In the genomic region with DNA sequence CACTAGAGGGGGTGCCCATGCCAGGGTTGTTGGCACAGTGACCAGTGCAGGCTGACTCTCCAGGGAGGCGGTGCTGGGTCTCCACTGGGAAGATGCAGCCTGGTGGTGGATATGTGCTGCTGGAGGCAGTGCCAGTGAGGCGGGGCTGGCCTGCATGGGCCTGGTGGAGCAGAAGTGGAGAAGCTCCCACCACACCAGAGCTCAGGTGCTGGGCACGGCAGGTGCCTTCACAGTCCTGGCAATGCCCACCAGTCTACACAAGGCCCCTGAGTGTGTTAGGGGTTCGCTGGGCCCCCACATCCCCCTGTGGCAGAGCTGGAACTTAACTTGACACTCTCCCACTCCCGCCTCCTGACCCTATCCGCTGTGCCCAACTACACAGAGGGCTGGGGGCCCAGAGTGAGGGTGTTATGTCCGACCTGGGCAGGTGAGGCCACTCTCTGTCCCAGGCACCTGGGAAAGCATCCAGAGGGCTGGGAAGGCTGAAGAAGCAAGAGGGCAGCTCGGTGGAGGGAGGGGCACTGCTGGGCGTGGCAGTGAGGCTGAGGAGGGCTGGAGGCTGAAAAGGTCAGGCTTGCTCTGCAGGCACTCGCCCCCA, we compare ENCODE assay signal across 25 cellular contexts.
DNase-seq lines count a peak whose midpoint lies in the region; ATAC-seq and TF ChIP-seq lines count a peak whose summit lies in the region.
"Had no signal": no experiment of that assay in that cellular context is flagged by ENCODE, and none has a peak within 500 bp of the region (broad histone marks: within the 10 kb centered on the region; RNA-seq: fewer than 3 reads in every experiment).

No MANE protein-coding gene starts in this region.

- no peaks in the 10 kb centered on the region for H3K4me1 Mint-ChIP-seq in activated CD4-positive, alpha-beta memory T cell treated with anti-CD3 and anti-CD28 coated beads for 36 hours (ENCODE audit: low read depth)
- no peaks in the 10 kb centered on the region for H3K4me1 Mint-ChIP-seq in activated CD4-positive, alpha-beta memory T cell treated with anti-CD3 and anti-CD28 coated beads, Interleukin-2, amount 10 ng/mL, durations not matched to agents 7 days and 5 days
- no peaks in the 10 kb centered on the region for H3K4me1 Mint-ChIP-seq in activated T-helper 17 cell treated with anti-CD3 and anti-CD28 coated beads, Interleukin-2, amount 50 U/mL, for 72 hours
- H3K4me1 Mint-ChIP-seq: activated B cell treated with CpG ODN at 0.5 μM for 24 hours; CD8-positive, alpha-beta memory T cell; stimulated activated effector memory CD8-positive, alpha-beta T cell treated with anti-CD3 and anti-CD28 coated beads, Interleukin-12 subunit alpha, Interleukin-12 subunit beta, amount 100 ng/mL, for 72 hours had no signal

- 63% methylated on average over 1 of the region's 10 CpGs for WGBS in right lobe of liver (ENCODE audit: insufficient coverage, low coverage, low lambda C conversion rate, missing lambda C conversion rate)
- 64 to 78% (median 71%) methylated on average over 9 to 10 of the region's 10 CpGs for WGBS in spleen, 5 donors

- H3K4me1 ChIP-seq in right lobe of liver = no peaks in the 10 kb centered on the region
- no peaks in the 10 kb centered on the region for H3K4me1 ChIP-seq in spleen

- TF ChIP-seq POLR2A in right lobe of liver (IDR thresholded peaks at IDR 0.05) (no peak), spleen (IDR thresholded peaks at IDR 0.05) (no peak)

- peaks cover 6% of the 10 kb centered on the region for H3K27me3 Mint-ChIP-seq in activated CD4-positive, alpha-beta memory T cell treated with anti-CD3 and anti-CD28 coated beads for 36 hours
- H3K27me3 Mint-ChIP-seq in activated CD4-positive, alpha-beta memory T cell treated with anti-CD3 and anti-CD28 coated beads, Interleukin-2, amount 10 ng/mL, durations not matched to agents 7 days and 5 days = peaks cover 3% of the 10 kb centered on the region
- peaks cover 6% of the 10 kb centered on the region for H3K27me3 Mint-ChIP-seq in activated T-helper 17 cell treated with anti-CD3 and anti-CD28 coated beads, Interleukin-2, amount 50 U/mL, for 72 hours

- H3K27ac ChIP-seq in right lobe of liver (no peak overlapping the region), spleen (no peak overlapping the region)
- H3K27ac ChIP-seq: thoracic aorta had no signal

- H3K27me3 ChIP-seq in right lobe of liver (no peaks in the 10 kb centered on the region), spleen (replicated peaks in 1 of 7) (peaks cover 0 to 62% (median 0%) of the 10 kb centered on the region in 7 donors)

- CTCF ChIA-PET in activated CD4-positive, alpha-beta memory T cell treated with anti-CD3 and anti-CD28 coated beads for 36 hours (lab: Charles Lee) = no interaction called here
- CTCF ChIA-PET in activated CD4-positive, alpha-beta memory T cell treated with anti-CD3 and anti-CD28 coated beads, Interleukin-2, amount 10 ng/mL, durations not matched to agents 7 days and 5 days (lab: Charles Lee) = no interaction called here

- POLR2A ChIA-PET in activated CD4-positive, alpha-beta memory T cell treated with anti-CD3 and anti-CD28 coated beads for 36 hours (lab: Charles Lee) = no interaction called here
- POLR2A ChIA-PET in activated CD4-positive, alpha-beta memory T cell treated with anti-CD3 and anti-CD28 coated beads, Interleukin-2, amount 10 ng/mL, durations not matched to agents 7 days and 5 days (lab: Charles Lee) = no interaction called here

- H3K27ac Mint-ChIP-seq in activated CD4-positive, alpha-beta memory T cell treated with anti-CD3 and anti-CD28 coated beads for 36 hours = no peak overlapping the region
- H3K27ac Mint-ChIP-seq in activated CD4-positive, alpha-beta memory T cell treated with anti-CD3 and anti-CD28 coated beads, Interleukin-2, amount 10 ng/mL, durations not matched to agents 7 days and 5 days = no peak overlapping the region
- H3K27ac Mint-ChIP-seq in activated T-helper 17 cell treated with anti-CD3 and anti-CD28 coated beads, Interleukin-2, amount 50 U/mL, for 72 hours = no peak overlapping the region
- H3K27ac Mint-ChIP-seq: activated B cell treated with CpG ODN at 0.5 μM for 24 hours; CD8-positive, alpha-beta memory T cell; stimulated activated effector memory CD8-positive, alpha-beta T cell treated with anti-CD3 and anti-CD28 coated beads, Interleukin-12 subunit alpha, Interleukin-12 subunit beta, amount 100 ng/mL, for 72 hours; T-helper 2 cell treated with Interferon-gamma antibody and Interleukin-4, amounts not matched to agents 5 μg/mL and 100 μg/mL, for 36 hours had no signal

- H3K4me3 Mint-ChIP-seq in activated CD4-positive, alpha-beta memory T cell treated with anti-CD3 and anti-CD28 coated beads for 36 hours = no peak overlapping the region
- no peak overlapping the region for H3K4me3 Mint-ChIP-seq in activated CD4-positive, alpha-beta memory T cell treated with anti-CD3 and anti-CD28 coated beads, Interleukin-2, amount 10 ng/mL, durations not matched to agents 7 days and 5 days
- H3K4me3 Mint-ChIP-seq in activated T-helper 17 cell treated with anti-CD3 and anti-CD28 coated beads, Interleukin-2, amount 50 U/mL, for 72 hours = no peak overlapping the region
- H3K4me3 Mint-ChIP-seq: activated B cell treated with CpG ODN at 0.5 μM for 24 hours; CD8-positive, alpha-beta memory T cell; stimulated activated effector memory CD8-positive, alpha-beta T cell treated with anti-CD3 and anti-CD28 coated beads, Interleukin-12 subunit alpha, Interleukin-12 subunit beta, amount 100 ng/mL, for 72 hours; T-helper 2 cell treated with Interferon-gamma antibody and Interleukin-4, amounts not matched to agents 5 μg/mL and 100 μg/mL, for 36 hours had no signal

- no peak for TF ChIP-seq CTCF in right lobe of liver (IDR thresholded peaks at IDR 0.05)
- no peak for TF ChIP-seq CTCF in spleen (IDR thresholded peaks at IDR 0.05 in 8 of 11, conservative IDR thresholded peaks at IDR 0.05 in 3 of 11)

- H3K9me3 Mint-ChIP-seq in activated CD4-positive, alpha-beta memory T cell treated with anti-CD3 and anti-CD28 coated beads for 36 hours = no peaks in the 10 kb centered on the region
- no peaks in the 10 kb centered on the region for H3K9me3 Mint-ChIP-seq in activated CD4-positive, alpha-beta memory T cell treated with anti-CD3 and anti-CD28 coated beads, Interleukin-2, amount 10 ng/mL, durations not matched to agents 7 days and 5 days
- H3K9me3 Mint-ChIP-seq in activated T-helper 17 cell treated with anti-CD3 and anti-CD28 coated beads, Interleukin-2, amount 50 U/mL, for 72 hours = no peaks in the 10 kb centered on the region
- H3K9me3 Mint-ChIP-seq: activated B cell treated with CpG ODN at 0.5 μM for 24 hours; stimulated activated effector memory CD8-positive, alpha-beta T cell treated with anti-CD3 and anti-CD28 coated beads, Interleukin-12 subunit alpha, Interleukin-12 subunit beta, amount 100 ng/mL, for 72 hours; T-helper 2 cell treated with Interferon-gamma antibody and Interleukin-4, amounts not matched to agents 5 μg/mL and 100 μg/mL, for 36 hours had no signal

- ATAC-seq in activated T-helper 17 cell treated with anti-CD3 and anti-CD28 coated beads, Interleukin-2, amount 50 U/mL, for 72 hours (replicated peaks) = peak; percentile 14
- ATAC-seq in right lobe of liver (no peak), HG02588 (IDR thresholded peaks at IDR 0.05; ENCODE audit: unreplicated experiment) (no peak), GM18520 (IDR thresholded peaks at IDR 0.05; ENCODE audit: unreplicated experiment) (no peak)
- ATAC-seq: esophagus mucosa; Panc1; stimulated activated effector memory CD8-positive, alpha-beta T cell treated with anti-CD3 and anti-CD28 coated beads, Interleukin-12 subunit alpha, Interleukin-12 subunit beta, amount 100 ng/mL, for 72 hours had no signal

- H3K9me3 ChIP-seq in right lobe of liver (no peaks in the 10 kb centered on the region), spleen (no peaks in the 10 kb centered on the region)
- H3K9me3 ChIP-seq: thoracic aorta had no signal

- no peaks in the 10 kb centered on the region for H3K36me3 Mint-ChIP-seq in activated CD4-positive, alpha-beta memory T cell treated with anti-CD3 and anti-CD28 coated beads for 36 hours
- H3K36me3 Mint-ChIP-seq in activated CD4-positive, alpha-beta memory T cell treated with anti-CD3 and anti-CD28 coated beads, Interleukin-2, amount 10 ng/mL, durations not matched to agents 7 days and 5 days (ENCODE audit: low read depth) = no peaks in the 10 kb centered on the region
- H3K36me3 Mint-ChIP-seq in activated T-helper 17 cell treated with anti-CD3 and anti-CD28 coated beads, Interleukin-2, amount 50 U/mL, for 72 hours (ENCODE audit: low read depth) = no peaks in the 10 kb centered on the region
- H3K36me3 Mint-ChIP-seq: CD8-positive, alpha-beta memory T cell; stimulated activated effector memory CD8-positive, alpha-beta T cell treated with anti-CD3 and anti-CD28 coated beads, Interleukin-12 subunit alpha, Interleukin-12 subunit beta, amount 100 ng/mL, for 72 hours had no signal

- no peak overlapping the region for H3K4me3 ChIP-seq in right lobe of liver
- no peak overlapping the region for H3K4me3 ChIP-seq in spleen
- H3K4me3 ChIP-seq: thoracic aorta had no signal

- intact Hi-C loops in activated CD4-positive, alpha-beta memory T cell treated with anti-CD3 and anti-CD28 coated beads for 36 hours (cut with micrococcal nuclease) = no loop called here
- intact Hi-C loops in right lobe of liver (cut with DNase I) (no loop called here), spleen (cut with DNase I; ENCODE audit: low total_unique reads) (no loop called here)

- no peaks in the 10 kb centered on the region for H3K36me3 ChIP-seq in right lobe of liver
- no peaks in the 10 kb centered on the region for H3K36me3 ChIP-seq in spleen
- H3K36me3 ChIP-seq: thoracic aorta had no signal

- DNase-seq in activated CD4-positive, alpha-beta memory T cell treated with anti-CD3 and anti-CD28 coated beads for 36 hours = peak; percentile 7
- DNase-seq in activated CD4-positive, alpha-beta memory T cell treated with anti-CD3 and anti-CD28 coated beads, Interleukin-2, amount 10 ng/mL, durations not matched to agents 7 days and 5 days = no peak
- peak; percentile 10 to 34 (median 32) for DNase-seq in right lobe of liver
- peak; percentile 69 for DNase-seq in spleen
- no peak for DNase-seq in NCI-H510A treated with DMSO at 0.1 percent for 48 hours (lab: John Stamatoyannopoulos, UW)
- DNase-seq: 8988T; activated B cell treated with CpG ODN at 0.5 μM for 24 hours; activated CD4-positive, alpha-beta T cell treated with anti-CD3 and anti-CD28 coated beads, Interleukin-2, amount 50 U/mL, for 48 hours; AML-193; DMS53; effector CD8-positive, alpha-beta T cell; foreskin melanocyte; GF-D8; KG1; NCI-H146; NCI-H524 had no signal

Comparison
In these comparisons a context has a peak if more than half of its experiments do, and no peak if none do; other contexts are left out.
1. DNase-seq: peak in activated CD4-positive, alpha-beta memory T cell treated with anti-CD3 and anti-CD28 coated beads for 36 hours (single experiment), right lobe of liver (3 of 3) and spleen (single experiment); none in activated CD4-positive, alpha-beta memory T cell treated with anti-CD3 and anti-CD28 coated beads, Interleukin-2, amount 10 ng/mL, durations not matched to agents 7 days and 5 days (single experiment) and NCI-H510A treated with DMSO at 0.1 percent for 48 hours (single experiment).